19 cellular contexts compared by ENCODE assay signal in genomic region chr14:65864993-65865392, GRCh38.
DNase-seq lines count a peak whose midpoint lies in the region; ATAC-seq and TF ChIP-seq lines count a peak whose summit lies in the region.
"Had no signal": no experiment of that assay in that cellular context is flagged by ENCODE, and none has a peak within 500 bp of the region (broad histone marks: within the 10 kb centered on the region; RNA-seq: fewer than 3 reads in every experiment).

No MANE protein-coding gene starts in this region.

- H3K9me3 ChIP-seq in DND-41 (ENCODE audit: insufficient read depth, low read length, severe bottlenecking) (no peaks in the 10 kb centered on the region), T-helper 17 cell (ENCODE audit: control insufficient read depth, low read length, poor library complexity, severe bottlenecking) (no peaks in the 10 kb centered on the region), parathyroid adenoma (ENCODE audit: control insufficient read depth, low read length) (no peaks in the 10 kb centered on the region)

- no peaks in the 10 kb centered on the region for H3K27me3 ChIP-seq in DND-41 (ENCODE audit: insufficient read depth, low read length, poor library complexity)
- H3K27me3 ChIP-seq in parathyroid adenoma (ENCODE audit: control insufficient read depth, insufficient read depth, low read length) = no peaks in the 10 kb centered on the region

- H3K36me3 Mint-ChIP-seq in activated T-cell treated with anti-CD3 and anti-CD28 coated beads, Interleukin-2, amount 50 U/mL, for 72 hours (ENCODE audit: insufficient read depth in 2 of 2) = no peaks in the 10 kb centered on the region
- H3K36me3 Mint-ChIP-seq in activated T-cell treated with anti-CD3 and anti-CD28 coated beads, Interleukin-2, amount 50 U/mL, for 4 hours (ENCODE audit: insufficient read depth) = no peaks in the 10 kb centered on the region
- no peaks in the 10 kb centered on the region for H3K36me3 Mint-ChIP-seq in T-helper 17 cell (ENCODE audit: low read depth)
- H3K36me3 Mint-ChIP-seq: activated naive CD4-positive, alpha-beta T cell treated with anti-CD3 and anti-CD28 coated beads, Interleukin-2, amount 50 U/mL, for 72 hours had no signal

- H3K36me3 ChIP-seq in DND-41 (ENCODE audit: insufficient read depth, low read length) (no peaks in the 10 kb centered on the region), parathyroid adenoma (ENCODE audit: control insufficient read depth, insufficient read depth, low read length) (no peaks in the 10 kb centered on the region)

- H4K20me1 ChIP-seq in DND-41 (ENCODE audit: insufficient read depth, low read length) = no peaks in the 10 kb centered on the region

- peak overlapping the region; percentile 75 for H3K27ac Mint-ChIP-seq in activated T-cell treated with anti-CD3 and anti-CD28 coated beads, Interleukin-2, amount 50 U/mL, for 72 hours
- peak overlapping the region; percentile 81 for H3K27ac Mint-ChIP-seq in T-helper 17 cell

- H3K4me3 ChIP-seq in DND-41 (ENCODE audit: low read depth in 1 of 2, low read length in 2 of 2) (peak overlapping the region in 1 of 2 experiments; percentile 39; a peak in 2 of 4 replicates), parathyroid adenoma (ENCODE audit: low read depth, low read length) (no peak overlapping the region)
- H3K4me3 ChIP-seq: lung had no signal

- H3K27me3 Mint-ChIP-seq in activated T-cell treated with anti-CD3 and anti-CD28 coated beads, Interleukin-2, amount 50 U/mL, for 72 hours (ENCODE audit: low read depth) = no peaks in the 10 kb centered on the region
- H3K27me3 Mint-ChIP-seq in activated T-cell treated with anti-CD3 and anti-CD28 coated beads, Interleukin-2, amount 50 U/mL, for 4 hours (ENCODE audit: low read depth) = no peaks in the 10 kb centered on the region
- no peaks in the 10 kb centered on the region for H3K27me3 Mint-ChIP-seq in T-helper 17 cell
- H3K27me3 Mint-ChIP-seq: activated T-cell treated with anti-CD3 and anti-CD28 coated beads, Interleukin-2, amount 50 U/mL, for 24 hours had no signal

- peaks cover 85% of the 10 kb centered on the region for H3K4me1 ChIP-seq in DND-41 (ENCODE audit: insufficient read depth, low read length)
- H3K4me1 ChIP-seq in parathyroid adenoma = no peaks in the 10 kb centered on the region
- H3K4me1 ChIP-seq: foreskin keratinocyte had no signal

- peaks cover 56% of the 10 kb centered on the region for H3K4me1 Mint-ChIP-seq in activated T-cell treated with anti-CD3 and anti-CD28 coated beads, Interleukin-2, amount 50 U/mL, for 72 hours (ENCODE audit: low read depth)
- peaks cover 57% of the 10 kb centered on the region for H3K4me1 Mint-ChIP-seq in activated T-cell treated with anti-CD3 and anti-CD28 coated beads, Interleukin-2, amount 50 U/mL, for 4 hours (ENCODE audit: low read depth)
- H3K4me1 Mint-ChIP-seq in T-helper 17 cell = peaks cover 43% of the 10 kb centered on the region

- no peak for TF ChIP-seq CTCF in DND-41 (IDR thresholded peaks at IDR 0.05; ENCODE audit: borderline replicate concordance, extremely low read depth, low read length, poor library complexity, severe bottlenecking)
- no peak for TF ChIP-seq CTCF in parathyroid adenoma (IDR thresholded peaks at IDR 0.05)

- H3K27ac ChIP-seq in DND-41 (ENCODE audit: low read length) (peak overlapping the region; percentile 85), parathyroid adenoma (no peak overlapping the region)
- H3K27ac ChIP-seq: foreskin keratinocyte, HL-60 had no signal

- no peaks in the 10 kb centered on the region for H3K9me3 Mint-ChIP-seq in activated T-cell treated with anti-CD3 and anti-CD28 coated beads, Interleukin-2, amount 50 U/mL, for 72 hours
- no peaks in the 10 kb centered on the region for H3K9me3 Mint-ChIP-seq in activated T-cell treated with anti-CD3 and anti-CD28 coated beads, Interleukin-2, amount 50 U/mL, for 4 hours
- H3K9me3 Mint-ChIP-seq: activated T-cell treated with anti-CD3 and anti-CD28 coated beads, Interleukin-2, amount 50 U/mL, for 24 hours had no signal

- DNase-seq in activated T-cell treated with anti-CD3 and anti-CD28 coated beads, Interleukin-2, amount 50 U/mL, for 72 hours = no peak
- DNase-seq in activated T-cell treated with anti-CD3 and anti-CD28 coated beads, Interleukin-2, amount 50 U/mL, for 4 hours = no peak
- DNase-seq in DND-41 (no peak), T-helper 17 cell (no peak), middle frontal gyrus (ENCODE audit: extremely low spot score, low spot score) (no peak), CD1c-positive myeloid dendritic cell (ENCODE audit: extremely low spot score) (no peak)
- DNase-seq: activated T-cell treated with anti-CD3 and anti-CD28 coated beads, Interleukin-2, amount 50 U/mL, for 24 hours; effector CD4-positive, alpha-beta T cell; erythroblast; foreskin keratinocyte; hypothalamus; NCI-H146; NCI-H2227 treated with DMSO at 0.1 percent for 48 hours; RPMI8226 had no signal

- peak overlapping the region; percentile 27 for H2AFZ ChIP-seq in DND-41 (ENCODE audit: low read depth, low read length)
- peak overlapping the region; percentile 2 for H2AFZ ChIP-seq in parathyroid adenoma

- H3K9ac ChIP-seq in DND-41 (ENCODE audit: low read depth, low read length) (peak overlapping the region; percentile 58), parathyroid adenoma (no peak overlapping the region)

- peak overlapping the region in 1 of 2 donors; percentile 1 for H3K4me3 Mint-ChIP-seq in activated T-cell treated with anti-CD3 and anti-CD28 coated beads, Interleukin-2, amount 50 U/mL, for 72 hours
- H3K4me3 Mint-ChIP-seq in activated T-cell treated with anti-CD3 and anti-CD28 coated beads, Interleukin-2, amount 50 U/mL, for 4 hours = no peak overlapping the region
- no peak overlapping the region for H3K4me3 Mint-ChIP-seq in T-helper 17 cell
- H3K4me3 Mint-ChIP-seq: activated T-cell treated with anti-CD3 and anti-CD28 coated beads, Interleukin-2, amount 50 U/mL, for 24 hours had no signal

- no peak for ATAC-seq in activated T-cell treated with anti-CD3 and anti-CD28 coated beads, Interleukin-2, amount 50 U/mL, for 72 hours (replicated peaks in 1 of 2)
- no peak for ATAC-seq in activated T-cell treated with anti-CD3 and anti-CD28 coated beads, Interleukin-2, amount 50 U/mL, for 4 hours
- peak; percentile 2; the same call in 2 of the 3 replicates for ATAC-seq in DND-41 (ENCODE audit: insufficient read depth, low read depth)
- no peak for ATAC-seq in T-helper 17 cell
- no peak for ATAC-seq in HG03095 (IDR thresholded peaks at IDR 0.05; ENCODE audit: unreplicated experiment)
- ATAC-seq: activated naive CD4-positive, alpha-beta T cell treated with anti-CD3 and anti-CD28 coated beads, Interleukin-2, amount 50 U/mL, for 72 hours; foreskin keratinocyte had no signal

- H3K79me2 ChIP-seq in DND-41 (ENCODE audit: insufficient read depth, low read length) (no peaks in the 10 kb centered on the region), parathyroid adenoma (no peaks in the 10 kb centered on the region)

- peak overlapping the region; percentile 37 for H3K4me2 ChIP-seq in DND-41 (ENCODE audit: insufficient read depth, low read length)
- no peak overlapping the region for H3K4me2 ChIP-seq in parathyroid adenoma (ENCODE audit: low read length)
